17 cellular contexts compared by ENCODE assay signal in genomic region chr10:109926141-109926745, GRCh38. TPM values are rescaled to one million over a fixed set of nuclear protein-coding genes. Genes with fewer than 3 reads are reported as not detected.
A peak's percentile ranks its signal among the peaks of the same experiment; 100 is the strongest.
DNase-seq lines count a peak whose midpoint lies in the region; ATAC-seq and TF ChIP-seq lines count a peak whose summit lies in the region.
"Had no signal": no experiment of that assay in that cellular context is flagged by ENCODE, and none has a peak within 500 bp of the region (broad histone marks: within the 10 kb centered on the region; RNA-seq: fewer than 3 reads in every experiment).

No MANE protein-coding gene starts in this region.

- H3K4me3 ChIP-seq in AG10803 (ENCODE audit: low read length) (no peak overlapping the region), GM23248 (no peak overlapping the region), mesenchymal stem cell (ENCODE audit: insufficient read depth in 1 of 2, low read depth in 1 of 2, low read length in 2 of 2) (peak overlapping the region in 1 of 2 experiments; percentile 2)

- no peaks in the 10 kb centered on the region for H4K20me1 ChIP-seq in GM23248 (ENCODE audit: insufficient read depth)

- in situ Hi-C loops in GM23248 (cut with MboI), result no loop called here

- H3K79me1 ChIP-seq in mesenchymal stem cell (replicated peaks; ENCODE audit: low read length, poor library complexity, severe bottlenecking), result peaks cover 4% of the 10 kb centered on the region

- no peak overlapping the region for H2BK12ac ChIP-seq in mesenchymal stem cell (ENCODE audit: low read length in 2 of 2)

- H3K14ac ChIP-seq in mesenchymal stem cell (ENCODE audit: low read length in 2 of 2), result no peak overlapping the region

- H2AFZ ChIP-seq in GM23248 (peak overlapping the region; percentile 43; the same call in 1 of the 2 replicates), mesenchymal stem cell (ENCODE audit: low read depth, low read length) (no peak overlapping the region)

- H3K9me2 ChIP-seq in GM23248 (ENCODE audit: insufficient read depth), result no peaks in the 10 kb centered on the region

- no peaks in the 10 kb centered on the region for H3K27me3 ChIP-seq in GM23248 (replicated peaks; ENCODE audit: insufficient read depth)
- no peaks in the 10 kb centered on the region for H3K27me3 ChIP-seq in mesenchymal stem cell (ENCODE audit: control insufficient read depth in 1 of 2, insufficient read depth in 1 of 2, low read length in 2 of 2)
- H3K27me3 ChIP-seq: BE2C had no signal

- H3K9ac ChIP-seq in GM23248 (no peak overlapping the region), mesenchymal stem cell (ENCODE audit: low read length) (peak overlapping the region; percentile 44)

- H3K4me1 ChIP-seq in GM23248 (ENCODE audit: insufficient read depth) (peaks cover 11% of the 10 kb centered on the region; the same call in 1 of the 2 replicates), mesenchymal stem cell (ENCODE audit: control insufficient read depth, insufficient read depth, low read depth, low read length) (peaks cover 6% of the 10 kb centered on the region)

- H3F3A ChIP-seq in GM23248 (ENCODE audit: insufficient read depth), result peaks cover 17% of the 10 kb centered on the region

- H3K4me2 ChIP-seq in GM23248 (ENCODE audit: unreplicated experiment) (no peak overlapping the region), mesenchymal stem cell (ENCODE audit: low read length, poor library complexity, severe bottlenecking) (no peak overlapping the region)

- H3K4ac ChIP-seq in mesenchymal stem cell (ENCODE audit: low read depth in 1 of 2, low read length in 2 of 2), result no peak overlapping the region

- DNase-seq in AG10803 (ENCODE audit: low read depth) (peak; percentile 54), GM23248 (no peak), cerebellar cortex (ENCODE audit: low spot score) (peak; percentile 69), mesenchymal stem cell (no peak), Ammon's horn (ENCODE audit: low spot score) (no peak), T-helper 9 cell (no peak)
- DNase-seq in stimulated activated naive CD4-positive, alpha-beta T cell (lab: John Stamatoyannopoulos, UW), result no peak
- DNase-seq: ACHN; BE2C; CD8-positive, alpha-beta T cell; COR-L47; GOT3; HCEC 1CT; HFFc6; KG1 had no signal

- H4K8ac ChIP-seq in mesenchymal stem cell (ENCODE audit: low read length), result no peak overlapping the region

- no peaks in the 10 kb centered on the region for H3K9me3 ChIP-seq in GM23248 (ENCODE audit: low read depth)
- no peaks in the 10 kb centered on the region for H3K9me3 ChIP-seq in mesenchymal stem cell (ENCODE audit: control insufficient read depth, low read length)
- H3K9me3 ChIP-seq: BE2C had no signal

- no peak overlapping the region for H2BK5ac ChIP-seq in mesenchymal stem cell (ENCODE audit: low read depth, low read length, poor library complexity, severe bottlenecking)

- 20 to 21% methylated on average over 8 of the region's 8 CpGs for WGBS in GM23248 (ENCODE audit: low coverage in 1 of 2, low lambda C conversion rate in 2 of 2, missing lambda C conversion rate in 2 of 2), 2 experiments
- 93% methylated on average over 8 of the region's 8 CpGs for WGBS in mesenchymal stem cell

- no peak overlapping the region for H4K91ac ChIP-seq in mesenchymal stem cell (ENCODE audit: low read length)

- no peak overlapping the region for H3K18ac ChIP-seq in mesenchymal stem cell (ENCODE audit: low read depth in 1 of 2, low read length in 2 of 2)

- no peaks in the 10 kb centered on the region for H3K36me3 ChIP-seq in GM23248 (ENCODE audit: low read depth)
- H3K36me3 ChIP-seq in mesenchymal stem cell (ENCODE audit: control insufficient read depth in 1 of 2, insufficient read depth in 2 of 2, low read depth in 1 of 2, low read length in 2 of 2), result peaks cover 0 to 1% of the 10 kb centered on the region in 2 experiments
- H3K36me3 ChIP-seq: BE2C had no signal

- no peak overlapping the region for H2BK120ac ChIP-seq in mesenchymal stem cell (ENCODE audit: low read depth, low read length)

- H2AK5ac ChIP-seq in mesenchymal stem cell (ENCODE audit: low read length, severe bottlenecking), result no peak overlapping the region

- no peak overlapping the region for H2BK15ac ChIP-seq in mesenchymal stem cell (ENCODE audit: low read depth, poor library complexity, severe bottlenecking)

- H3K27ac ChIP-seq in GM23248 (no peak overlapping the region), mesenchymal stem cell (ENCODE audit: low read length, poor library complexity, severe bottlenecking) (no peak overlapping the region)
- H3K27ac ChIP-seq: C4-2B had no signal

- peaks cover 20% of the 10 kb centered on the region for H3K79me2 ChIP-seq in GM23248 (ENCODE audit: insufficient read depth)

- no peak for TF ChIP-seq CTCF in AG10803 (conservative IDR thresholded peaks at IDR 0.05; ENCODE audit: low read length)

- ATAC-seq in HG03280 (IDR thresholded peaks at IDR 0.05; ENCODE audit: unreplicated experiment), result no peak
- ATAC-seq: CD8-positive, alpha-beta T cell had no signal

- H3K23ac ChIP-seq in mesenchymal stem cell (ENCODE audit: low read length in 2 of 2), result no peak overlapping the region

RNA-seq across cellular contexts. Expression of gene XPNPEP1, which starts 2.9 kb away (rescaled TPM):
- total RNA-seq in GM23248 (2014; rRNA removed; shearing (Covaris generic)), result 108 and 115 TPM in 2 replicates
- polyA plus RNA-seq in GM23248 (2016; fragmentation: Nextera tagmentation; extraction: Ambion mirVana), result 48.1 and 48.2 TPM in 2 replicates
- polyA plus RNA-seq in mesenchymal stem cell (2013, experiment 1 of 2), result 48.5 TPM
- 47.3 TPM for polyA plus RNA-seq in mesenchymal stem cell (2013, experiment 2 of 2)

Comparison
In these comparisons a context has a peak if more than half of its experiments do, and no peak if none do; other contexts are left out.
1. DNase-seq: peak in AG10803 (single experiment) and cerebellar cortex (single experiment); none in GM23248 (single experiment), mesenchymal stem cell (single experiment), Ammon's horn (single experiment), T-helper 9 cell (single experiment) and stimulated activated naive CD4-positive, alpha-beta T cell (0 of 6).